In genomic region chr4:159444668-159445067, GRCh38 we compare ENCODE assay signal across 13 cellular contexts.
DNase-seq lines count a peak whose midpoint lies in the region; TF ChIP-seq lines count a peak whose summit lies in the region.
"Had no signal": no experiment of that assay in that cellular context is flagged by ENCODE, and none has a peak within 500 bp of the region (broad histone marks: within the 10 kb centered on the region; RNA-seq: fewer than 3 reads in every experiment).

No MANE protein-coding gene starts in this region.

- no peak overlapping the region for H3K4me2 ChIP-seq in H9 (ENCODE audit: insufficient read depth, insufficient read length, low read length)

- no peaks in the 10 kb centered on the region for H4K20me1 ChIP-seq in H9 (ENCODE audit: control insufficient read depth, insufficient read depth, insufficient read length)

- H3K9ac ChIP-seq in H9 (ENCODE audit: extremely low read depth, insufficient read length, low read length) (no peak overlapping the region), SK-N-MC (ENCODE audit: insufficient read length) (no peak overlapping the region)

- H2BK15ac ChIP-seq in H9 (ENCODE audit: low read depth, low read length) = no peak overlapping the region

- H3K56ac ChIP-seq in H9 (ENCODE audit: insufficient read length, low read depth, low read length) = no peak overlapping the region

- H3K36me3 Mint-ChIP-seq in H9 (ENCODE audit: insufficient read depth in 1 of 3, low read depth in 3 of 3) = no peaks in the 10 kb centered on the region
- H3K36me3 Mint-ChIP-seq: brain had no signal

- no peaks in the 10 kb centered on the region for H3K79me1 ChIP-seq in H9 (ENCODE audit: insufficient read depth, low read depth, low read length, poor library complexity, severe bottlenecking)

- H2BK20ac ChIP-seq in H9 (ENCODE audit: low read depth, low read length, poor library complexity, severe bottlenecking) = no peak overlapping the region

- no peak overlapping the region for H3T11ph ChIP-seq in H9 (ENCODE audit: low read length)

- intact Hi-C loops in thyroid gland (cut with DNase I) = loop anchor here (10.0 kb wide), 1 partner anchor 720 kb away; the partner anchor contains the start of gene PPID

- H2AK5ac ChIP-seq in H9 (ENCODE audit: insufficient read length, low read length) = no peak overlapping the region

- no peak overlapping the region for H4K8ac ChIP-seq in H9 (replicated peaks; ENCODE audit: insufficient read length, low read depth, low read length)

- H3K14ac ChIP-seq in H9 (ENCODE audit: insufficient read depth, low read length) = no peak overlapping the region

- no peak overlapping the region for H3K4me3 Mint-ChIP-seq in H9
- H3K4me3 Mint-ChIP-seq: brain had no signal

- peak; percentile 42 for DNase-seq in A172 (ENCODE audit: low spot score)
- no peak for DNase-seq in H9
- DNase-seq in SK-N-MC (ENCODE audit: low read depth, low spot score) = no peak
- peak; percentile 28 for DNase-seq in fibroblast of villous mesenchyme (ENCODE audit: low read depth)
- no peak for DNase-seq in thyroid gland
- DNase-seq in foreskin melanocyte = no peak
- DNase-seq in CD1c-positive myeloid dendritic cell (ENCODE audit: extremely low spot score) = no peak
- no peak for DNase-seq in NAMALWA (ENCODE audit: low spot score)
- DNase-seq: activated CD4-positive, alpha-beta T cell treated with anti-CD3 and anti-CD28 coated beads, Interleukin-2, amount 50 U/mL, for 48 hours; NCI-H1105; NCI-H510A; stimulated activated CD4-positive, alpha-beta T cell treated with anti-CD3 and anti-CD28 coated beads, Interleukin-15, amount 100 ng/mL, for 24 hours had no signal

- peaks cover 5 to 10% of the 10 kb centered on the region in 2 experiments; a peak in 3 of 4 replicates for H3K4me1 Mint-ChIP-seq in H9

- no peaks in the 10 kb centered on the region; the same call in 1 of the 2 replicates for H3K4me1 ChIP-seq in H9 (ENCODE audit: insufficient read depth, low read length)
- no peaks in the 10 kb centered on the region for H3K4me1 ChIP-seq in thyroid gland

- H3K23ac ChIP-seq in H9 (ENCODE audit: insufficient read length, low read depth, low read length) = no peak overlapping the region

- H3K4ac ChIP-seq in H9 (ENCODE audit: low read depth, low read length) = no peak overlapping the region

- no peak overlapping the region for H2BK5ac ChIP-seq in H9 (ENCODE audit: insufficient read length, low read length)

- H3K27ac ChIP-seq in H9 (ENCODE audit: insufficient read length, low read depth, low read length) (no peak overlapping the region), SK-N-MC (peak overlapping the region; percentile 52; the same call in 1 of the 2 replicates), thyroid gland (no peak overlapping the region)

- H3K9me3 ChIP-seq in H9 (ENCODE audit: control insufficient read depth, low read depth, low read length) (no peaks in the 10 kb centered on the region), SK-N-MC (ENCODE audit: low read depth, low read length) (no peaks in the 10 kb centered on the region), thyroid gland (no peaks in the 10 kb centered on the region)

- no peak overlapping the region for H3K27ac Mint-ChIP-seq in H9
- H3K27ac Mint-ChIP-seq: brain had no signal

- H3K23me2 ChIP-seq in H9 (ENCODE audit: insufficient read length, low read depth, low read length, poor library complexity, severe bottlenecking) = no peaks in the 10 kb centered on the region

- no peak overlapping the region for H3K18ac ChIP-seq in H9 (ENCODE audit: insufficient read length, low read depth, low read length)

- H3K4me3 ChIP-seq in SK-N-MC (no peak overlapping the region), fibroblast of villous mesenchyme (ENCODE audit: low read depth, low read length) (no peak overlapping the region), thyroid gland (replicated peaks in 1 of 3) (no peak overlapping the region)

- no peak overlapping the region for H2BK120ac ChIP-seq in H9 (ENCODE audit: low read depth, low read length, poor library complexity, severe bottlenecking)

- no peak overlapping the region for H2BK12ac ChIP-seq in H9 (ENCODE audit: insufficient read length, low read depth, low read length)

- TF ChIP-seq POLR2A in thyroid gland (IDR thresholded peaks at IDR 0.05) = no peak

- H4K91ac ChIP-seq in H9 (ENCODE audit: insufficient read length, low read depth, low read length) = no peak overlapping the region

- H2AFZ ChIP-seq in H9 (ENCODE audit: low read length) = no peak overlapping the region

- H3K27me3 ChIP-seq in H9 (ENCODE audit: insufficient read depth, low read length) (no peaks in the 10 kb centered on the region), thyroid gland (no peaks in the 10 kb centered on the region)

- no peaks in the 10 kb centered on the region; the same call in 1 of the 2 replicates for H3K27me3 Mint-ChIP-seq in H9 (ENCODE audit: low read depth)

- no CpG with 5 or more reads among the region's 1 CpG for WGBS in H9 (ENCODE audit: extremely low coverage, insufficient read length, low lambda C conversion rate)
- WGBS in thyroid gland, 2 donors = 83 to 86% methylated on average over 1 of the region's 1 CpG

- peak; percentile 29; the same call in 1 of the 3 replicates for TF ChIP-seq CTCF in H9 (conservative IDR thresholded peaks at IDR 0.05)
- TF ChIP-seq CTCF in fibroblast of villous mesenchyme (IDR thresholded peaks at IDR 0.05; ENCODE audit: insufficient read depth, low read depth, low read length) = peak; percentile 30
- no peak for TF ChIP-seq CTCF in thyroid gland (IDR thresholded peaks at IDR 0.05)

- H3K36me3 ChIP-seq in SK-N-MC (ENCODE audit: insufficient read depth, low read length) (peaks cover 54% of the 10 kb centered on the region), thyroid gland (no peaks in the 10 kb centered on the region)

- H3K79me2 ChIP-seq in H9 (ENCODE audit: insufficient read depth, low read length) = no peaks in the 10 kb centered on the region

- no peak overlapping the region for H4K5ac ChIP-seq in H9 (ENCODE audit: insufficient read length, low read depth, low read length)

- no peaks in the 10 kb centered on the region for H3K9me3 Mint-ChIP-seq in H9

Comparison
In these comparisons a context has a peak if more than half of its experiments do, and no peak if none do; other contexts are left out.
1. DNase-seq: peak in A172 (single experiment) and fibroblast of villous mesenchyme (single experiment); none in H9 (single experiment), SK-N-MC (single experiment), thyroid gland (0 of 2), foreskin melanocyte (single experiment), CD1c-positive myeloid dendritic cell (single experiment) and NAMALWA (single experiment).
2. CTCF ChIP-seq: peak in H9 (single experiment) and fibroblast of villous mesenchyme (single experiment); none in thyroid gland (0 of 6).